13 cellular contexts compared by ENCODE assay signal in the genomic region with DNA sequence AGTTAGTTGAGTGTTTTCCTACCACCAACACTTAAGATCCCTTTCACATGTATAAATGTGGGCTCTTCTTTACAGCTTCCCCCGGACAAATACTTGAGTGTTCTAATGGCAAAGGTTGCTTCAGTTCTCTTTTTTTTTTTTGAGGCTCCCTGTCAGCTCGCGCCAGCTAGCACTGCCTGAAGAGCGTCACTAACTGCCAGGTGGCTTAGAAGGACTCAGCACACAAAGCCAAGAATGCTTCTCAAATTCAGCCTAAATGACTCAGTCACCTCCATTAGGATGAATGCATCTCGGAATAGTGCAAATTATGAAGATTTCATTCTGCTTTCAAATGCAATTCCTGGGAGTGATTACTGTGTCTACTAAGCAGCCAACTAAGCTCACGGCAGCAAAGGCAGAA.
DNase-seq lines count a peak whose midpoint lies in the region; ATAC-seq and TF ChIP-seq lines count a peak whose summit lies in the region.
"Had no signal": no experiment of that assay in that cellular context is flagged by ENCODE, and none has a peak within 500 bp of the region (broad histone marks: within the 10 kb centered on the region; RNA-seq: fewer than 3 reads in every experiment).

No MANE protein-coding gene starts in this region.

- H3K27me3 Mint-ChIP-seq in endodermal cell (ENCODE audit: insufficient read depth) = peaks cover 4% of the 10 kb centered on the region

- DNase-seq in NCI-H2171 treated with DMSO at 0.1 percent for 48 hours (lab: John Stamatoyannopoulos, UW) (peak; percentile 40), NCI-H2171 (lab: John Stamatoyannopoulos, UW) (no peak), NCI-H345 treated with DMSO at 0.1 percent for 48 hours (lab: John Stamatoyannopoulos, UW; ENCODE audit: unreplicated experiment) (peak; percentile 28), endodermal cell (no peak), retina (peak; percentile 58), GF-D8 (lab: John Stamatoyannopoulos, UW) (no peak)
- DNase-seq: activated CD4-positive, alpha-beta T cell treated with anti-CD3 and anti-CD28 coated beads, Interleukin-2, amount 50 U/mL, for 4 hours; head of caudate nucleus; occipital lobe; OCI-M1; T-helper 2 cell had no signal

- peaks cover 11% of the 10 kb centered on the region for H3K4me1 Mint-ChIP-seq in endodermal cell

- no peak overlapping the region for H3K27ac ChIP-seq in endodermal cell (ENCODE audit: low read depth, low read length)

- H3K27ac Mint-ChIP-seq in endodermal cell = peak overlapping the region; percentile 12

- H3K9me3 ChIP-seq in endodermal cell (ENCODE audit: control insufficient read depth, low read length) = no peaks in the 10 kb centered on the region

- H3K27me3 ChIP-seq in endodermal cell (ENCODE audit: control insufficient read depth, insufficient read depth, low read length, poor library complexity, severe bottlenecking) = no peaks in the 10 kb centered on the region

- no peak for TF ChIP-seq CTCF in endodermal cell (conservative IDR thresholded peaks at IDR 0.05)

- H3K4me1 ChIP-seq in endodermal cell (ENCODE audit: control insufficient read depth, insufficient read depth, low read length) = no peaks in the 10 kb centered on the region

- no peaks in the 10 kb centered on the region for H3K36me3 Mint-ChIP-seq in endodermal cell (ENCODE audit: low read depth)

- 54 to 66% methylated on average over 4 to 6 of the region's 6 CpGs for WGBS in endodermal cell (ENCODE audit: insufficient coverage in 1 of 2, insufficient read length in 1 of 2), 2 experiments

- no peak overlapping the region for H3K4me3 ChIP-seq in endodermal cell (ENCODE audit: low read length)

- no peak overlapping the region for H3K9ac ChIP-seq in endodermal cell (ENCODE audit: extremely low read depth, low read length, poor library complexity, severe bottlenecking)

- H3K9me3 Mint-ChIP-seq in endodermal cell = no peaks in the 10 kb centered on the region

- ATAC-seq in HG02610 (IDR thresholded peaks at IDR 0.05; ENCODE audit: unreplicated experiment) (no peak), HG03342 (IDR thresholded peaks at IDR 0.05; ENCODE audit: unreplicated experiment) (no peak)

- H3K36me3 ChIP-seq in endodermal cell (ENCODE audit: control insufficient read depth, insufficient read depth, low read length) = no peaks in the 10 kb centered on the region

- no peak overlapping the region for H3K4me3 Mint-ChIP-seq in endodermal cell

Comparison
In these comparisons a context has a peak if more than half of its experiments do, and no peak if none do; other contexts are left out.
1. DNase-seq: peak in NCI-H2171 treated with DMSO at 0.1 percent for 48 hours (single experiment), NCI-H345 treated with DMSO at 0.1 percent for 48 hours (single experiment) and retina (single experiment); none in NCI-H2171 (single experiment), endodermal cell (single experiment) and GF-D8 (single experiment).